In genomic region chr12:103840881-103841689, GRCh38 we compare ENCODE assay signal across 1 cellular context.
A peak's percentile ranks its signal among the peaks of the same experiment; 100 is the strongest.
TF ChIP-seq lines count a peak whose summit lies in the region.

NT5DC3 (minus strand) TSS chr12:103841234; CDS start chr12:103841156, 78 bp downstream.

TF ChIP-seq in A549, 52 proteins besides CTCF, POLR2A, EP300 and RAD21 (continued from another document):
- TF ChIP-seq SMC3 (IDR thresholded peaks at IDR 0.05) = no peak; the same call in 2 of the 3 replicates
- TF ChIP-seq JUN (IDR thresholded peaks at IDR 0.05) = peak; percentile 50 to 87; a peak in 4 of 5 replicates
- no peak for TF ChIP-seq JUNB (IDR thresholded peaks at IDR 0.05)
- peak; percentile 47; the same call in 1 of the 2 replicates for TF ChIP-seq PHF8 (IDR thresholded peaks at IDR 0.05; ENCODE audit: borderline replicate concordance, low read depth)
- no peak for TF ChIP-seq CBX2 (IDR thresholded peaks at IDR 0.05; ENCODE audit: borderline replicate concordance, low read depth)
